8 cellular contexts compared by ENCODE assay signal in the genomic region with DNA sequence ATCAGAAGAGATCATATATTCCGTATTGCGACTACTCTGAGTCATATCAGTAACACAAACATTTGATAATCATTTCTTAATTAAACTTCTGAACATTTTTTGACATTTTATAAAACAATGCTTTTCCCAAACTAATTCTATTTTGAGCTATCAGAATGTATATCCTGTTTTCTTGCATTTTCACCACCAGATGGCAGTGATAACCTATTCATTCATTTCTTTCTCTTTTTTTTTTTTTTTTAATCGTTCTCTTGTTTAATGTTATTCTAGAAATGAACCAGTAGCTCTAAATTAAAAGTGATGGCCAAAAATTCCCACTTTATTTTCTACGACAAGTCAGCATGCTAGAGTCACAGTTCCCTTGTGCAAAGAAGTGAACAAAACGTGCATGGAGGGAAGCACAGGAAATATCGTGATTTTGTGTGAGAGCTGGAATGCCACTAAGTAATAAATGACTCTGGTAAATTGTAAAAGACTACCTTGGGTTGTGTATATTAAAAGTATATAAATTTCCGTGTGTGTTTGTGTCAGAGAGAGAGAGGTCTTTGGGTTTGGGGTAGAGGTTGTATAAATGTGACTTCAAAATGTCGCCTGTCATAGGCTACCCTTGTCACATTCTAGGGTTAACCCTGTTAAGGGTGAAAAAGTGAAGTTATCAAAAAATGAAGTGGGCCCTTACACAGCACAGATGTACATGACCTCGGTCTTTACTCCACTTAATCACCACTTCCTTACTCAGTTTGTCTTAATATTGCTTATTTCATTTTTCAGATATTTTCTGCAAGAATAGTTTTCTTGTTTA. TPM values are rescaled to one million over a fixed set of nuclear protein-coding genes. Genes with fewer than 3 reads are reported as not detected.
A peak's percentile ranks its signal among the peaks of the same experiment; 100 is the strongest.
DNase-seq lines count a peak whose midpoint lies in the region; ATAC-seq and TF ChIP-seq lines count a peak whose summit lies in the region.

No MANE protein-coding gene starts in this region.

- H3K4me3 Mint-ChIP-seq in nephron progenitor cell: no peak overlapping the region

- no peaks in the 10 kb centered on the region for H3K27me3 Mint-ChIP-seq in nephron progenitor cell (ENCODE audit: low read depth, poor library complexity)

- peaks cover 13% of the 10 kb centered on the region for H3K4me1 Mint-ChIP-seq in nephron progenitor cell

- H3K9me3 Mint-ChIP-seq in nephron progenitor cell: no peaks in the 10 kb centered on the region

- TF ChIP-seq POLR2A in GM18505 (IDR thresholded peaks at IDR 0.05; ENCODE audit: borderline replicate concordance, extremely low read depth, insufficient read depth, insufficient read length): no peak

- no peak overlapping the region for H3K27ac Mint-ChIP-seq in nephron progenitor cell

- H3K36me3 Mint-ChIP-seq in nephron progenitor cell (ENCODE audit: low read depth): no peaks in the 10 kb centered on the region

- peak; percentile 58 for DNase-seq in NCI-H510A treated with DMSO at 0.1 percent for 48 hours (lab: John Stamatoyannopoulos, UW)
- no peak for DNase-seq in NCI-H510A (lab: John Stamatoyannopoulos, UW)
- DNase-seq in NCI-H2171 (lab: John Stamatoyannopoulos, UW): peak; percentile 82
- peak; percentile 33 to 42 for DNase-seq in dermis microvascular lymphatic vessel endothelial cell (ENCODE audit: low read depth in 2 of 2)
- DNase-seq in nephron progenitor cell: no peak
- no peak for DNase-seq in cortex of kidney (lab: John Stamatoyannopoulos, UW)

- ATAC-seq in HG02840 (IDR thresholded peaks at IDR 0.05; ENCODE audit: low FRiP score, unreplicated experiment) (no peak), GM18505 (IDR thresholded peaks at IDR 0.05; ENCODE audit: unreplicated experiment) (no peak)

- TF ChIP-seq CTCF in nephron progenitor cell (IDR thresholded peaks at IDR 0.05): peak; percentile 70

RNA-seq across cellular contexts. Expression of a gene that starts 40.4 kb away (rescaled TPM):
- total RNA-seq in dermis microvascular lymphatic vessel endothelial cell: 137 and 253 TPM in 2 replicates

Comparison
In these comparisons a context has a peak if more than half of its experiments do, and no peak if none do; other contexts are left out.
1. DNase-seq: peak in NCI-H510A treated with DMSO at 0.1 percent for 48 hours (single experiment), NCI-H2171 (single experiment) and dermis microvascular lymphatic vessel endothelial cell (2 of 2); none in NCI-H510A (single experiment), nephron progenitor cell (single experiment) and cortex of kidney (single experiment).